ENCODE assay signal across 9 cellular contexts in genomic region chr3:42497009-42497731, GRCh38. TPM values are rescaled to one million over a fixed set of nuclear protein-coding genes. Genes with fewer than 3 reads are reported as not detected.
DNase-seq lines count a peak whose midpoint lies in the region; ATAC-seq and TF ChIP-seq lines count a peak whose summit lies in the region.
"Had no signal": no experiment of that assay in that cellular context is flagged by ENCODE, and none has a peak within 500 bp of the region (broad histone marks: within the 10 kb centered on the region; RNA-seq: fewer than 3 reads in every experiment).

No MANE protein-coding gene starts in this region.

- TF ChIP-seq CTCF in prostate gland (IDR thresholded peaks at IDR 0.05) (no peak), testis (IDR thresholded peaks at IDR 0.05) (no peak)

- H3K27ac ChIP-seq in prostate gland = peak overlapping the region in 1 of 2 donors; percentile 28
- peak overlapping the region in 1 of 2 donors; percentile 25 for H3K27ac ChIP-seq in testis
- H3K27ac ChIP-seq: HL-60 had no signal

- H3K27me3 ChIP-seq in prostate gland (replicated peaks; ENCODE audit: insufficient read depth) (no peaks in the 10 kb centered on the region), testis (no peaks in the 10 kb centered on the region)

- TF ChIP-seq POLR2A in prostate gland (IDR thresholded peaks at IDR 0.05) (no peak), testis (IDR thresholded peaks at IDR 0.05) (no peak)

- peak; percentile 48 for DNase-seq in AG08395 (ENCODE audit: low spot score)
- DNase-seq in HEK293T (ENCODE audit: extremely low spot score) = peak; percentile 83
- peak; percentile 88 for DNase-seq in astrocyte of the hippocampus (ENCODE audit: low read depth, low spot score)
- DNase-seq in left kidney (ENCODE audit: low read depth, low spot score) = peak; percentile 29
- no peak for DNase-seq in prostate gland (ENCODE audit: low spot score)
- DNase-seq in activated CD4-positive, alpha-beta T cell treated with anti-CD3 and anti-CD28 coated beads, Interleukin-2, amount 50 U/mL, for 48 hours = no peak
- no peak for DNase-seq in testis

- ATAC-seq in GM18861 (IDR thresholded peaks at IDR 0.05; ENCODE audit: unreplicated experiment) = no peak

- H3K9me3 ChIP-seq in prostate gland (no peaks in the 10 kb centered on the region), testis (no peaks in the 10 kb centered on the region)

- WGBS in prostate gland = 76% methylated on average over 13 of the region's 13 CpGs
- WGBS in testis, 2 donors = 53 to 57% methylated on average over 13 of the region's 13 CpGs

- H3K4me1 ChIP-seq in prostate gland (replicated peaks) (no peaks in the 10 kb centered on the region), testis (peaks cover 25% of the 10 kb centered on the region)

- H3K36me3 ChIP-seq in prostate gland (no peaks in the 10 kb centered on the region), testis (ENCODE audit: low read depth, missing control alignments) (no peaks in the 10 kb centered on the region)

- intact Hi-C loops in prostate gland (cut with DNase I) (no loop called here), testis (cut with DNase I; ENCODE audit: low total_unique reads) (no loop called here)

- CTCF ChIA-PET in HEK293T (lab: Yijun Ruan, JAX) = no interaction called here

- POLR2A ChIA-PET in HEK293T (lab: Yijun Ruan, JAX) = interaction anchor here (1.0 kb wide), 1 partner anchor 103 kb away, joined by 3 read pairs; the partner anchor contains the start of gene NKTR

- no peak overlapping the region for H3K4me3 ChIP-seq in prostate gland
- no peak overlapping the region for H3K4me3 ChIP-seq in testis

TF ChIP-seq in HEK293T, 16 proteins besides CTCF, POLR2A, EP300 and RAD21:
- peak; percentile 100 for TF ChIP-seq ARNT (IDR thresholded peaks at IDR 0.05)
- no peak for TF ChIP-seq L3MBTL2 (conservative IDR thresholded peaks at IDR 0.05)
- TF ChIP-seq LEF1 (IDR thresholded peaks at IDR 0.05; ENCODE audit: borderline replicate concordance) = no peak
- no peak for TF ChIP-seq NFRKB (IDR thresholded peaks at IDR 0.05)
- peak; percentile 62; the same call in 1 of the 2 replicates for TF ChIP-seq CTBP1 (IDR thresholded peaks at IDR 0.05; ENCODE audit: borderline replicate concordance)
- TF ChIP-seq HDGF (IDR thresholded peaks at IDR 0.05; ENCODE audit: borderline replicate concordance) = peak; percentile 94; the same call in 1 of the 2 replicates
TF ChIP-seq in HEK293T: peak in this region for 3.

RNA-seq across cellular contexts. Expression of gene VIPR1, which starts 5.3 kb away (rescaled TPM):
- total RNA-seq in prostate gland = 100 to 1,000 TPM in 1 of 2 donors, 10 to 100 TPM in 1; 98.5 to 226 TPM
- 10 to 100 TPM in 1 of 2 donors, 1 to 10 TPM in 1; 4.6 to 10.2 TPM for total RNA-seq in testis
- polyA plus RNA-seq in testis (ENCODE audit: insufficient read depth, low read depth, low replicate concordance) = 3.4 TPM

Comparison
In these comparisons a context has a peak if more than half of its experiments do, and no peak if none do; other contexts are left out.
1. DNase-seq: peak in AG08395 (single experiment), HEK293T (single experiment), astrocyte of the hippocampus (single experiment) and left kidney (single experiment); none in prostate gland (single experiment), activated CD4-positive, alpha-beta T cell treated with anti-CD3 and anti-CD28 coated beads, Interleukin-2, amount 50 U/mL, for 48 hours (0 of 2) and testis (single experiment).
2. RNA of gene VIPR1, which starts 5.3 kb away (total RNA-seq): 98.5 to 226 TPM in prostate gland; 4.6 to 10.2 TPM in testis; every median in the first group is over 4 times any median in the second.